In the genomic region with DNA sequence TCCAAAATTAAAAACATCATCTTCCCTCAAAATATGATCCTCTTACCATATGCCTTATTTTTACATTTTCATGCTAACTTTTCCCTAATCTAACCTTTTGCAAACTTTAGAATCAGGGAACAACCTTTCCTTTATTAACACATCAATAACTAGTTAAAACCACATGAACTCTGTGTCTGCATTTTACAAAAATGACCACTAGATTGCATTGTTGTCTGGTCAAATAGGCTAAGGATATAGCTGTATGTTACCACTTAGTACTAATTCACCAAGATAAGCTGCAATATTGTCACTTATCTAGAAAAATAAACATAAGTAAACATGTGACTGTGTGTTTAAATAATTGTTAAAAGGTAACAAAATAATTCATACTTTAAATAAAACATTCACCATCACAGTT, we compare ENCODE assay signal across 11 cellular contexts.
DNase-seq lines count a peak whose midpoint lies in the region; ATAC-seq, FAIRE-seq and TF ChIP-seq lines count a peak whose summit lies in the region.
"Had no signal": no experiment of that assay in that cellular context is flagged by ENCODE, and none has a peak within 500 bp of the region (broad histone marks: within the 10 kb centered on the region; RNA-seq: fewer than 3 reads in every experiment).

No MANE protein-coding gene starts in this region.

- H3K9me2 ChIP-seq in MM.1S (replicated peaks; ENCODE audit: insufficient read depth, low read length) = no peaks in the 10 kb centered on the region

- H3K36me3 ChIP-seq in breast epithelium = no peaks in the 10 kb centered on the region
- peaks cover 9% of the 10 kb centered on the region for H3K36me3 ChIP-seq in MM.1S (replicated peaks; ENCODE audit: insufficient read depth, low read length)
- H3K36me3 ChIP-seq in small intestine (ENCODE audit: control insufficient read depth in 2 of 2, insufficient read depth in 2 of 2, low read length in 2 of 2) = peaks cover 0 to 4% of the 10 kb centered on the region in 2 donors

- no peak overlapping the region for H3K4me2 ChIP-seq in MM.1S (ENCODE audit: low read depth, low read length)

- no peak overlapping the region for H3K4me3 Mint-ChIP-seq in MCF 10A (ENCODE audit: unreplicated experiment)
- H3K4me3 Mint-ChIP-seq: H9; stimulated activated naive CD8-positive, alpha-beta T cell treated with anti-CD3 and anti-CD28 coated beads, Interleukin-15, Interleukin-2, amounts not matched to agents 100 ng/mL and 50 ng/mL, for 24 hours had no signal

- CTCF ChIA-PET in MCF 10A (lab: Yijun Ruan, JAX) = interaction anchor here (0.5 to 3.3 kb wide), 24 partner anchors 9 to 772 kb away, joined by 3 to 49 read pairs (median 4); a partner anchor contains a TSS

- H3K4me3 ChIP-seq in breast epithelium = no peak overlapping the region
- H3K4me3 ChIP-seq in MM.1S (ENCODE audit: low read length) = no peak overlapping the region
- H3K4me3 ChIP-seq in small intestine (ENCODE audit: low read depth in 1 of 2, low read length in 2 of 2) = no peak overlapping the region

- H3K9me3 ChIP-seq in breast epithelium (peaks cover 0 to 11% of the 10 kb centered on the region in 2 donors), MM.1S (replicated peaks; ENCODE audit: insufficient read depth, low read length) (no peaks in the 10 kb centered on the region), small intestine (ENCODE audit: control insufficient read depth, low read depth) (no peaks in the 10 kb centered on the region)

- peak; percentile 46 for DNase-seq in MCF 10A (ENCODE audit: unreplicated experiment)
- DNase-seq in breast epithelium (ENCODE audit: low spot score in 2 of 2) = no peak
- peak; percentile 37 for DNase-seq in MM.1S
- peak; percentile 14 for DNase-seq in dermis blood vessel endothelial cell
- DNase-seq in small intestine = peak; percentile 25
- no peak for DNase-seq in GDM1 (lab: John Stamatoyannopoulos, UW)
- no peak for DNase-seq in NCI-H1092 (lab: John Stamatoyannopoulos, UW)
- DNase-seq: H9 had no signal

- H3K27ac ChIP-seq in breast epithelium = no peak overlapping the region
- H3K27ac ChIP-seq in MM.1S (ENCODE audit: low read length) = no peak overlapping the region
- H3K27ac ChIP-seq in small intestine (ENCODE audit: low read depth in 1 of 2, low read length in 1 of 2) = no peak overlapping the region
- H3K27ac ChIP-seq: epithelial cell of prostate had no signal

- H3F3A ChIP-seq in MM.1S (ENCODE audit: insufficient read depth, low read length) = no peaks in the 10 kb centered on the region

- no peaks in the 10 kb centered on the region for H3K27me3 ChIP-seq in breast epithelium
- H3K27me3 ChIP-seq in MM.1S (replicated peaks; ENCODE audit: insufficient read depth, low read length) = no peaks in the 10 kb centered on the region
- H3K27me3 ChIP-seq in small intestine (ENCODE audit: control insufficient read depth in 2 of 2, insufficient read depth in 2 of 2, low read length in 2 of 2) = no peaks in the 10 kb centered on the region

- intact Hi-C loops in MCF 10A (cut with micrococcal nuclease) = loop anchor here (1.0 to 10.0 kb wide), 7 partner anchors 76 to 992 kb away; a partner anchor contains a TSS
- intact Hi-C loops in breast epithelium (cut with DNase I; ENCODE audit: low total_unique reads) = no loop called here

- peaks cover 9% of the 10 kb centered on the region for H4K20me1 ChIP-seq in MM.1S (ENCODE audit: insufficient read depth, low read length)

- no peak overlapping the region for H3K27ac Mint-ChIP-seq in MCF 10A (ENCODE audit: low read depth, unreplicated experiment)
- H3K27ac Mint-ChIP-seq: H9; stimulated activated naive CD8-positive, alpha-beta T cell treated with anti-CD3 and anti-CD28 coated beads, Interleukin-15, Interleukin-2, amounts not matched to agents 100 ng/mL and 50 ng/mL, for 24 hours had no signal

- ATAC-seq in HG03460 (IDR thresholded peaks at IDR 0.05; ENCODE audit: unreplicated experiment) = no peak

- no peak for TF ChIP-seq POLR2A in breast epithelium (IDR thresholded peaks at IDR 0.05)

- POLR2A ChIA-PET in MCF 10A (lab: Yijun Ruan, JAX) = interaction anchor here (0.6 to 3.4 kb wide), 8 partner anchors 9 to 210 kb away, joined by 3 to 22 read pairs (median 4); a partner anchor contains a TSS

- peaks cover 8% of the 10 kb centered on the region for H3K36me3 Mint-ChIP-seq in MCF 10A (ENCODE audit: insufficient read depth, unreplicated experiment)

- H2AFZ ChIP-seq in MM.1S (ENCODE audit: low read length) = no peak overlapping the region

- BruUV-seq in MCF 10A (replicated peaks; lab: Mats Ljungman, UMichigan) = no TSS peak

- H3K79me2 ChIP-seq in MM.1S (ENCODE audit: low read length) = peaks cover 92% of the 10 kb centered on the region

- H3K4me1 Mint-ChIP-seq in MCF 10A (ENCODE audit: insufficient read depth, unreplicated experiment) = peaks cover 19% of the 10 kb centered on the region

- peaks cover 13% of the 10 kb centered on the region for H3K9me3 Mint-ChIP-seq in MCF 10A (ENCODE audit: unreplicated experiment)

- peak; percentile 61 for TF ChIP-seq CTCF in MCF 10A (IDR thresholded peaks at IDR 0.05; ENCODE audit: unreplicated experiment)
- TF ChIP-seq CTCF in breast epithelium (IDR thresholded peaks at IDR 0.05) = no peak
- peak; percentile 47 for TF ChIP-seq CTCF in MM.1S (IDR thresholded peaks at IDR 0.05; ENCODE audit: low read length)

- H3K27me3 Mint-ChIP-seq in MCF 10A (ENCODE audit: insufficient read depth, unreplicated experiment) = no peaks in the 10 kb centered on the region
- H3K27me3 Mint-ChIP-seq: stimulated activated naive CD8-positive, alpha-beta T cell treated with anti-CD3 and anti-CD28 coated beads, Interleukin-15, Interleukin-2, amounts not matched to agents 100 ng/mL and 50 ng/mL, for 24 hours had no signal

- H3K4me1 ChIP-seq in breast epithelium (no peaks in the 10 kb centered on the region), MM.1S (ENCODE audit: low read length) (0 out of 2 replicates have a peak, but pooled peaks cover 7% of the 10 kb centered on the region), small intestine (ENCODE audit: control insufficient read depth in 2 of 2, insufficient read depth in 1 of 2, low read depth in 1 of 2, low read length in 1 of 2) (no peaks in the 10 kb centered on the region)

- H3K9ac ChIP-seq in MM.1S (ENCODE audit: low read length) = no peak overlapping the region

- peak; percentile 76 for FAIRE-seq in small intestine (lab: Jason Lieb, UNC)

Comparison
In these comparisons a context has a peak if more than half of its experiments do, and no peak if none do; other contexts are left out.
1. DNase-seq: peak in MCF 10A (single experiment), MM.1S (single experiment), dermis blood vessel endothelial cell (single experiment) and small intestine (single experiment); none in breast epithelium (0 of 2), GDM1 (single experiment) and NCI-H1092 (single experiment).
2. CTCF ChIP-seq: peak in MCF 10A (single experiment) and MM.1S (single experiment); none in breast epithelium (0 of 3).